In the genomic region with DNA sequence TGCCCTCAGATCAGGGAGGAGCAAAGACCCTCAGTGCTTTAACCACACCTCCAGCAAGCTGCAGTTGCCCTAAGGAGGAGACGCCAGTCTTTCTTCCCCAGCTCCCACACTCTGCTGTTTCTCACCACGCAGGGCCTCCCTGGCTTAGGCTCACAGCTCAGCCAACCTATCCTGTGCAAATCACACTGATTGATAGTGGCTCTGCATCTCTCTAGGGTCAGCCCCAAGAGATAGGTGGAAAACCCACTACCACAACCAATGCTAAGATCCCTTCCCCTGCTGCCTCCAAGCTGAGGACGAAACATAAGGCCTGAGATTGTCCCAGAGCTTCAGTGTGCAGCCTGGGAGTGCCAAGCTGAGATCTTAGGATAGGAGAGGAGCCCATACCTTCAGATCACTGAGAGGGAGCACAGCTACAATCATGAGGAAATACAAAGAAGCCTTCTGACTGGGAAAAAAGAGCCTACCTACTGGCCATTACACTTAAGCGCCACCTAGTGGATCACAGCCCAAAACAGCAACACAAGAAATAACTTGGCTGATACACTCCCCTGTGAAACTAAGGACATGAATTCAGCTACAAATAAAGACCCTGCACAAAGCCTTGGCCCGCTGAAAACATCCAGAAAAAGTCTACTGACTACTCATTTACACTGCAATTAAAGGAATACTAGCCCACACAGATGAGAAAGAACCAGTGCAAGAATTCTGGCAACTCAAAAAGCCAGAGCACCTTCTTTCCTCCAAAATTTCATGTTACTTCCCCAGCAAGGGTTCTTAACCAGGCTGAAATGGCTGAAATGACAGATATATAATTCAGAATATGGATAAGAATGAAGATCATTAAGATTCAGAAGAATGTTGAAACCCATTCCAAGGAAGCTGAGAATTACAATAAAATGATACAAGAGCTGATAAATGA, we compare ENCODE assay signal across 8 cellular contexts.
DNase-seq lines count a peak whose midpoint lies in the region; ATAC-seq and TF ChIP-seq lines count a peak whose summit lies in the region.

No MANE protein-coding gene starts in this region.

- H3K9me3 ChIP-seq in fibroblast of lung (ENCODE audit: control insufficient read depth, insufficient read depth, low read depth, low read length) (no peaks in the 10 kb centered on the region), parathyroid adenoma (ENCODE audit: control insufficient read depth, low read length) (no peaks in the 10 kb centered on the region)

- no peaks in the 10 kb centered on the region for H3K36me3 ChIP-seq in fibroblast of lung (ENCODE audit: control insufficient read depth, insufficient read depth, low read length)
- H3K36me3 ChIP-seq in parathyroid adenoma (ENCODE audit: control insufficient read depth, insufficient read depth, low read length): no peaks in the 10 kb centered on the region

- no peak overlapping the region for H3K4me3 ChIP-seq in LNCaP clone FGC (ENCODE audit: low read depth, low read length)
- H3K4me3 ChIP-seq in fibroblast of lung (replicated peaks in 1 of 4; ENCODE audit: control extremely low read depth in 1 of 4, insufficient read depth in 1 of 4, low read depth in 3 of 4, low read length in 4 of 4): no peak overlapping the region
- no peak overlapping the region for H3K4me3 ChIP-seq in parathyroid adenoma (ENCODE audit: low read depth, low read length)

- H3K4me2 ChIP-seq in fibroblast of lung (ENCODE audit: extremely low read depth, insufficient read depth, low read length) (no peak overlapping the region), parathyroid adenoma (ENCODE audit: low read length) (no peak overlapping the region)

- peak; percentile 4 for DNase-seq in activated T-cell treated with anti-CD3 and anti-CD28 coated beads for 1 hour (ENCODE audit: low read depth)
- DNase-seq in activated T-cell treated with anti-CD3 and anti-CD28 coated beads for 4 hours: no peak
- DNase-seq in LNCaP clone FGC (ENCODE audit: low read depth): peak; percentile 34
- peak; percentile 47 for DNase-seq in SKM-1 treated with dmso at 0.1 percent for 144 hours (lab: John Stamatoyannopoulos, UW; ENCODE audit: unreplicated experiment)
- peak; percentile 71 to 85 for DNase-seq in fibroblast of lung (ENCODE audit: low read depth in 2 of 2)
- no peak for DNase-seq in activated gamma-delta T cell treated with Interleukin-2 at 50 U/mL for 16 hours

- H3K4me1 ChIP-seq in fibroblast of lung (ENCODE audit: control insufficient read depth, extremely low read depth, insufficient read depth, low read length): no peaks in the 10 kb centered on the region
- peaks cover 14% of the 10 kb centered on the region for H3K4me1 ChIP-seq in parathyroid adenoma

- no peaks in the 10 kb centered on the region for H3K79me2 ChIP-seq in fibroblast of lung (ENCODE audit: control insufficient read depth, insufficient read depth, low read length)
- no peaks in the 10 kb centered on the region for H3K79me2 ChIP-seq in parathyroid adenoma

- H4K20me1 ChIP-seq in fibroblast of lung (ENCODE audit: control insufficient read depth, extremely low read depth, insufficient read depth, low read length): no peaks in the 10 kb centered on the region

- peak; percentile 72 for ATAC-seq in GM21723 (IDR thresholded peaks at IDR 0.05; ENCODE audit: unreplicated experiment)

- no peak overlapping the region for H3K9ac ChIP-seq in fibroblast of lung (ENCODE audit: insufficient read depth, low read length)
- H3K9ac ChIP-seq in parathyroid adenoma: no peak overlapping the region

- TF ChIP-seq CTCF in LNCaP clone FGC (IDR thresholded peaks at IDR 0.05; ENCODE audit: control insufficient read depth, extremely low read depth, insufficient read depth) (peak; percentile 83), fibroblast of lung (conservative IDR thresholded peaks at IDR 0.05 in 1 of 2, IDR thresholded peaks at IDR 0.05 in 1 of 2; ENCODE audit: low read depth in 1 of 2, low read length in 2 of 2) (peak; percentile 84 to 93), parathyroid adenoma (IDR thresholded peaks at IDR 0.05) (peak; percentile 83)

- H3K27me3 ChIP-seq in fibroblast of lung (ENCODE audit: control insufficient read depth, insufficient read depth, low read length) (no peaks in the 10 kb centered on the region), parathyroid adenoma (ENCODE audit: control insufficient read depth, insufficient read depth, low read length) (no peaks in the 10 kb centered on the region)

- peak overlapping the region; percentile 67 for H2AFZ ChIP-seq in fibroblast of lung (ENCODE audit: low read length)
- peak overlapping the region; percentile 68 for H2AFZ ChIP-seq in parathyroid adenoma

- H3K27ac ChIP-seq in fibroblast of lung (ENCODE audit: insufficient read depth, low read length) (no peak overlapping the region), parathyroid adenoma (peak overlapping the region; percentile 5)

Comparison
In these comparisons a context has a peak if more than half of its experiments do, and no peak if none do; other contexts are left out.
1. DNase-seq: peak in activated T-cell treated with anti-CD3 and anti-CD28 coated beads for 1 hour (single experiment), LNCaP clone FGC (single experiment), SKM-1 treated with dmso at 0.1 percent for 144 hours (single experiment) and fibroblast of lung (2 of 2); none in activated T-cell treated with anti-CD3 and anti-CD28 coated beads for 4 hours (single experiment) and activated gamma-delta T cell treated with Interleukin-2 at 50 U/mL for 16 hours (single experiment).
2. Peak in every context shown above with its lines, with median percentiles within 50 percentile points of each other: CTCF ChIP-seq.